Comparison of ENCODE assay signal across 23 cellular contexts in genomic region chr19:3453840-3454239, GRCh38. TPM values are rescaled to one million over a fixed set of nuclear protein-coding genes. Genes with fewer than 3 reads are reported as not detected.
DNase-seq lines count a peak whose midpoint lies in the region; ATAC-seq and TF ChIP-seq lines count a peak whose summit lies in the region.
"Had no signal": no experiment of that assay in that cellular context is flagged by ENCODE, and none has a peak within 500 bp of the region (broad histone marks: within the 10 kb centered on the region; RNA-seq: fewer than 3 reads in every experiment).

No MANE protein-coding gene starts in this region.

- WGBS in gastroesophageal sphincter (ENCODE audit: low coverage in 1 of 2), 2 donors: no CpG with 5 or more reads among the region's 25 CpGs

- intact Hi-C loops in tibial artery (cut with DNase I; ENCODE audit: low total_unique reads): no loop called here

- POLR2A ChIA-PET in RWPE1 (lab: Yijun Ruan, JAX; ENCODE audit: low non-redundant PET): no interaction called here

- ATAC-seq in gastroesophageal sphincter (no peak), GM19324 (IDR thresholded peaks at IDR 0.05; ENCODE audit: low FRiP score, unreplicated experiment) (no peak), HG02610 (IDR thresholded peaks at IDR 0.05; ENCODE audit: unreplicated experiment) (no peak)
- ATAC-seq: GM12878 had no signal

- H3K36me3 ChIP-seq in gastroesophageal sphincter (peaks cover 0 to 92% of the 10 kb centered on the region in 2 donors), rectal smooth muscle tissue (ENCODE audit: control insufficient read depth, insufficient read depth, low read length) (peaks cover 24% of the 10 kb centered on the region), tibial artery (peaks cover 45 to 84% (median 71%) of the 10 kb centered on the region in 3 donors)

- H3K27me3 ChIP-seq in gastroesophageal sphincter: no peaks in the 10 kb centered on the region
- H3K27me3 ChIP-seq in rectal smooth muscle tissue (ENCODE audit: control insufficient read depth, insufficient read depth, low read length): no peaks in the 10 kb centered on the region
- H3K27me3 ChIP-seq in tibial artery: no peaks in the 10 kb centered on the region
- H3K27me3 ChIP-seq: BLaER1 treated with 17β-estradiol and CSF1 and Interleukin-3, amounts not matched to agents 10 nM and 100 nM had no signal

- no peak overlapping the region for H3K9ac ChIP-seq in rectal smooth muscle tissue (ENCODE audit: low read length)
- H3K9ac ChIP-seq: BLaER1 treated with 17β-estradiol and CSF1 and Interleukin-3, amounts not matched to agents 10 nM and 100 nM had no signal

- no peak for TF ChIP-seq EP300 in gastroesophageal sphincter (IDR thresholded peaks at IDR 0.05)

- no peak for DNase-seq in RWPE1 (ENCODE audit: low spot score)
- DNase-seq in tibial artery: no peak
- DNase-seq in C1 segment of cervical spinal cord (lab: John Stamatoyannopoulos, UW): no peak
- DNase-seq in amniotic stem cell (lab: John Stamatoyannopoulos, UW): no peak
- DNase-seq: CD8-positive, alpha-beta memory T cell; DMS53; EL; NCI-H1105 treated with DMSO at 0.1 percent for 48 hours; NCI-H1694 treated with DMSO at 0.1 percent for 48 hours; NCI-H2107; NCI-H2227 treated with DMSO at 0.1 percent for 48 hours; NCI-H524; NCI-H82; OCI-M1; SIG-M5 had no signal

- H3K9me3 ChIP-seq in gastroesophageal sphincter (no peaks in the 10 kb centered on the region), tibial artery (no peaks in the 10 kb centered on the region)
- H3K9me3 ChIP-seq: BLaER1 treated with 17β-estradiol and CSF1 and Interleukin-3, amounts not matched to agents 10 nM and 100 nM had no signal

- CTCF ChIA-PET in RWPE1 (lab: Yijun Ruan, JAX): no interaction called here

- TF ChIP-seq POLR2A in gastroesophageal sphincter (IDR thresholded peaks at IDR 0.05): no peak

- H3K4me3 ChIP-seq in gastroesophageal sphincter: no peak overlapping the region
- H3K4me3 ChIP-seq in rectal smooth muscle tissue (ENCODE audit: low read length): no peak overlapping the region
- H3K4me3 ChIP-seq in tibial artery: no peak overlapping the region
- H3K4me3 ChIP-seq: BLaER1 treated with 17β-estradiol and CSF1 and Interleukin-3, amounts not matched to agents 10 nM and 100 nM; GM12878 had no signal

- H3K4me1 ChIP-seq in gastroesophageal sphincter: peaks cover 0 to 76% (median 27%) of the 10 kb centered on the region in 3 donors
- H3K4me1 ChIP-seq in rectal smooth muscle tissue (ENCODE audit: control insufficient read depth, insufficient read depth, low read length): peaks cover 31% of the 10 kb centered on the region
- peaks cover 9 to 51% (median 38%) of the 10 kb centered on the region in 4 donors for H3K4me1 ChIP-seq in tibial artery

- H3K27ac ChIP-seq in RWPE1: peak overlapping the region; percentile 89
- H3K27ac ChIP-seq in gastroesophageal sphincter: peak overlapping the region in 3 of 4 donors; percentile 85 to 92 (median 87)
- H3K27ac ChIP-seq in rectal smooth muscle tissue (ENCODE audit: low read depth, low read length): peak overlapping the region; percentile 24
- H3K27ac ChIP-seq in tibial artery: peak overlapping the region; percentile 88 to 93

- TF ChIP-seq CTCF in RWPE1 (conservative IDR thresholded peaks at IDR 0.05; ENCODE audit: low read depth): no peak
- no peak for TF ChIP-seq CTCF in gastroesophageal sphincter (IDR thresholded peaks at IDR 0.05)
- TF ChIP-seq CTCF in tibial artery (IDR thresholded peaks at IDR 0.05): no peak

RNA-seq across cellular contexts. Expression of gene SMIM24, which starts 26.5 kb away (rescaled TPM):
- not detected for total RNA-seq in gastroesophageal sphincter
- total RNA-seq: CD8-positive, alpha-beta memory T cell; H4 had no signal

RNA-seq across cellular contexts. Expression of gene SMIM44, which starts 29.4 kb away (rescaled TPM):
- total RNA-seq in gastroesophageal sphincter: not detected
- total RNA-seq: CD8-positive, alpha-beta memory T cell; GM12878; H4; LHCN-M2 had no signal

RNA-seq across cellular contexts. Expression of gene DOHH, which starts 46.6 kb away (rescaled TPM):
- total RNA-seq in gastroesophageal sphincter: 10 to 100 TPM; 16.5 to 30.7 (median 20.3) TPM

RNA-seq across cellular contexts. Expression of gene FZR1, which starts 52.3 kb away (rescaled TPM):
- total RNA-seq in gastroesophageal sphincter: 10 to 100 TPM; 17.6 to 32.9 (median 23.0) TPM

Comparison
In these comparisons a context has a peak if more than half of its experiments do, and no peak if none do; other contexts are left out.
1. H3K27ac ChIP-seq: peak in every context shown above with its lines; median percentile 90 in tibial artery; 89 in RWPE1; 87 in gastroesophageal sphincter; 24 in rectal smooth muscle tissue.